In genomic region chr7:50812847-50813475, GRCh38 we compare ENCODE assay signal across 10 cellular contexts. TPM values are rescaled to one million over a fixed set of nuclear protein-coding genes. Genes with fewer than 3 reads are reported as not detected.
DNase-seq lines count a peak whose midpoint lies in the region; ATAC-seq and TF ChIP-seq lines count a peak whose summit lies in the region.
"Had no signal": no experiment of that assay in that cellular context is flagged by ENCODE, and none has a peak within 500 bp of the region (broad histone marks: within the 10 kb centered on the region; RNA-seq: fewer than 3 reads in every experiment).

No MANE protein-coding gene starts in this region.

- peaks cover 11% of the 10 kb centered on the region for H3K27me3 Mint-ChIP-seq in stimulated activated memory B cell treated with anti-CD40 and anti-IgM and Interleukin-4, amounts not matched to agents 10 μg/mL and 1 μg/mL and 100 μg/mL, for 72 hours

- H3K9me3 ChIP-seq in right cardiac atrium (ENCODE audit: control insufficient read depth, low read length) = no peaks in the 10 kb centered on the region

- no peak for TF ChIP-seq CTCF in astrocyte of the spinal cord (IDR thresholded peaks at IDR 0.05; ENCODE audit: low read depth, low read length)

- no peaks in the 10 kb centered on the region for H3K36me3 Mint-ChIP-seq in stimulated activated memory B cell treated with anti-CD40 and anti-IgM and Interleukin-4, amounts not matched to agents 10 μg/mL and 1 μg/mL and 100 μg/mL, for 72 hours

- 44% methylated on average over 1 of the region's 1 CpG for WGBS in right cardiac atrium

- DNase-seq in HK-2 (ENCODE audit: unreplicated experiment) (peak; percentile 74), astrocyte of the spinal cord (ENCODE audit: low read depth, low spot score) (peak; percentile 69), right cardiac atrium (peak; percentile 85 to 92 (median 87)), stromal cell of bone marrow (ENCODE audit: low read depth) (peak; percentile 71)
- DNase-seq: activated CD4-positive, alpha-beta T cell treated with anti-CD3 and anti-CD28 coated beads, Interleukin-2, amount 10 ng/mL, durations not matched to agents 24 days and 14 days; naive thymus-derived CD8-positive, alpha-beta T cell had no signal

- H3K4me1 Mint-ChIP-seq in stimulated activated memory B cell treated with anti-CD40 and anti-IgM and Interleukin-4, amounts not matched to agents 10 μg/mL and 1 μg/mL and 100 μg/mL, for 72 hours = no peaks in the 10 kb centered on the region
- H3K4me1 Mint-ChIP-seq: activated CD4-positive, alpha-beta T cell treated with anti-CD3 and anti-CD28 coated beads, Interleukin-2, amount 10 ng/mL, durations not matched to agents 24 days and 14 days had no signal

- no peaks in the 10 kb centered on the region for H3K4me1 ChIP-seq in right cardiac atrium (ENCODE audit: control insufficient read depth, insufficient read depth, low read length)

- in situ Hi-C loops in astrocyte of the spinal cord (cut with HindIII; ENCODE audit: low sequenced_read_pairs) = no loop called here

- no peak overlapping the region for H3K4me3 ChIP-seq in astrocyte of the spinal cord (ENCODE audit: low read depth, low read length)
- no peak overlapping the region for H3K4me3 ChIP-seq in right cardiac atrium (ENCODE audit: low read length)

- peaks cover 7% of the 10 kb centered on the region for H3K9me3 Mint-ChIP-seq in stimulated activated memory B cell treated with anti-CD40 and anti-IgM and Interleukin-4, amounts not matched to agents 10 μg/mL and 1 μg/mL and 100 μg/mL, for 72 hours
- H3K9me3 Mint-ChIP-seq: activated CD4-positive, alpha-beta T cell treated with anti-CD3 and anti-CD28 coated beads, Interleukin-2, amount 10 ng/mL, durations not matched to agents 24 days and 14 days had no signal

- no peak overlapping the region for H3K4me3 Mint-ChIP-seq in stimulated activated memory B cell treated with anti-CD40 and anti-IgM and Interleukin-4, amounts not matched to agents 10 μg/mL and 1 μg/mL and 100 μg/mL, for 72 hours
- H3K4me3 Mint-ChIP-seq: activated CD4-positive, alpha-beta T cell treated with anti-CD3 and anti-CD28 coated beads, Interleukin-2, amount 10 ng/mL, durations not matched to agents 24 days and 14 days; naive thymus-derived CD8-positive, alpha-beta T cell had no signal

- intact Hi-C loops in right cardiac atrium (cut with DNase I) = no loop called here

- no peak overlapping the region for H3K27ac Mint-ChIP-seq in stimulated activated memory B cell treated with anti-CD40 and anti-IgM and Interleukin-4, amounts not matched to agents 10 μg/mL and 1 μg/mL and 100 μg/mL, for 72 hours
- H3K27ac Mint-ChIP-seq: activated CD4-positive, alpha-beta T cell treated with anti-CD3 and anti-CD28 coated beads, Interleukin-2, amount 10 ng/mL, durations not matched to agents 24 days and 14 days had no signal

- H3K27ac ChIP-seq in right cardiac atrium (ENCODE audit: low read length) = peak overlapping the region; percentile 7

- no peaks in the 10 kb centered on the region for H3K27me3 ChIP-seq in right cardiac atrium (ENCODE audit: control insufficient read depth, insufficient read depth)

- ATAC-seq in right cardiac atrium = peak; percentile 97 to 98
- ATAC-seq in GM19351 (IDR thresholded peaks at IDR 0.05; ENCODE audit: unreplicated experiment) = no peak
- no peak for ATAC-seq in stimulated activated memory B cell treated with anti-CD40 and anti-IgM and Interleukin-4, amounts not matched to agents 10 μg/mL and 1 μg/mL and 100 μg/mL, for 72 hours
- no peak for ATAC-seq in HG03025 (IDR thresholded peaks at IDR 0.05; ENCODE audit: low FRiP score, unreplicated experiment)
- ATAC-seq in GM21737 (IDR thresholded peaks at IDR 0.05; ENCODE audit: unreplicated experiment) = no peak

RNA-seq across cellular contexts. Expression of gene GRB10, which starts 30.3 kb away (rescaled TPM):
- total RNA-seq in right cardiac atrium = 10 to 100 TPM; 52.0 to 86.0 (median 63.9) TPM
- polyA plus RNA-seq in right cardiac atrium = 35.2 TPM

Comparison
In these comparisons a context has a peak if more than half of its experiments do, and no peak if none do; other contexts are left out.
1. ATAC-seq: peak in right cardiac atrium (2 of 2); none in GM19351 (single experiment), stimulated activated memory B cell treated with anti-CD40 and anti-IgM and Interleukin-4, amounts not matched to agents 10 μg/mL and 1 μg/mL and 100 μg/mL, for 72 hours (single experiment), HG03025 (single experiment) and GM21737 (single experiment).
2. Peak in every context shown above with its lines, with median percentiles within 50 percentile points of each other: DNase-seq.